19 cellular contexts compared by ENCODE assay signal in the genomic region with DNA sequence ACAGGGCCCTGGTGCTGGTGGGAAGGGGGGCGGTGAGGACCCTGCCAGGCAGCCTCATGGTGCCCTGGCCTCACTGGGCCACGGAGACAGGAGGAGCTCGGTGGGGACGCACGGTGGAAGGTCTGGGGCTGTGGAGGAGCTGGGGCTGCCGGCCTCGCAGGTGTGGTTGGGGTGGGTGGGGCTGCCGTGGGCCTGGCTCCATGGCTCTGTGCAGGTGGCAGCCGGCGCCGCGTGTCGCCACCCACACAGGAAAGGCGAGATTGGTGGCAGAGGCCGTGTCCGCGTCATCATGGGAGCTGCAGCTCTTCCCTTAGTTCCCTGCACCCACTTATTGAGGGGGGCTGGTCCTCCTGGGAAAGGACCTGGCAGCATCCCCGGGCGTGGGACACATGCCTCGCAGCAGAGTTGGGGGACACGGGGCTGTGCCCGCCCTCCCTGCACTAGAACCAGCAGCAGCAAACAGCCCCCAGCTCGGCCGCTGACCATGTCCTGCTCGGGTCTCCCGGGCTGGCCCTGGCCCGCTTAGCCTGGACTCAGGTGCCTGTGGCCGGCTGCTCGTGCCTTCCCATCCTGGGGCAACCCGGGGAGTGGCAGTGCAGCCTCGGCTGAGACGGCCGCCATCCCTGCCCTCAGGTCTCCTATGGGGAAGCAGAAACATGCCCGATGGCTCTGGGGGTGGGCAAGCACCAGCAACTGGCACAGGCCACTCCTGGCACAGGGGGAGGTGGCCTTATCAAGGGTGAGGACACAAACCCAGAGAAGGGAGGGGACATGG. TPM values are rescaled to one million over a fixed set of nuclear protein-coding genes. Genes with fewer than 3 reads are reported as not detected.
A peak's percentile ranks its signal among the peaks of the same experiment; 100 is the strongest.
DNase-seq lines count a peak whose midpoint lies in the region; ATAC-seq and TF ChIP-seq lines count a peak whose summit lies in the region.
"Had no signal": no experiment of that assay in that cellular context is flagged by ENCODE, and none has a peak within 500 bp of the region (broad histone marks: within the 10 kb centered on the region; RNA-seq: fewer than 3 reads in every experiment).

No MANE protein-coding gene starts in this region.

- no peaks in the 10 kb centered on the region for H3K9me2 ChIP-seq in SK-N-SH

- H3K27me3 ChIP-seq in right cardiac atrium (ENCODE audit: control insufficient read depth, insufficient read depth) (no peaks in the 10 kb centered on the region), right atrium auricular region (no peaks in the 10 kb centered on the region), BLaER1 (no peaks in the 10 kb centered on the region), Panc1 (ENCODE audit: control insufficient read depth, insufficient read depth, low read length) (no peaks in the 10 kb centered on the region), neuronal stem cell (ENCODE audit: control insufficient read depth in 3 of 3, insufficient read depth in 3 of 3, low read depth in 1 of 3, low read length in 3 of 3) (peaks cover 0 to 46% (median 0%) of the 10 kb centered on the region in 3 experiments), prostate gland (replicated peaks; ENCODE audit: insufficient read depth) (peaks cover 40% of the 10 kb centered on the region), SK-N-SH (ENCODE audit: insufficient read depth) (peaks cover 21% of the 10 kb centered on the region; the same call in 1 of the 2 replicates)

- no peak for TF ChIP-seq EP300 in SK-N-SH (IDR thresholded peaks at IDR 0.05; ENCODE audit: borderline replicate concordance in 1 of 2, low read depth in 1 of 2, low read length in 1 of 2)

- no peaks in the 10 kb centered on the region for H3F3A ChIP-seq in SK-N-SH (replicated peaks; ENCODE audit: insufficient read depth)

- no peak for TF ChIP-seq POLR2A in prostate gland (IDR thresholded peaks at IDR 0.05)

- CTCF ChIA-PET in Panc1 (lab: Charles Lee) (no interaction called here), SK-N-SH (lab: Yijun Ruan, JAX) (no interaction called here)

- H4K20me1 ChIP-seq in BLaER1, result no peaks in the 10 kb centered on the region
- H4K20me1 ChIP-seq in SK-N-SH (ENCODE audit: insufficient read depth), result no peaks in the 10 kb centered on the region

- no TSS peak for BruUV-seq in Panc1 (replicated peaks; lab: Mats Ljungman, UMichigan)

- H2AK5ac ChIP-seq in neuronal stem cell (ENCODE audit: low read depth, low read length), result peak overlapping the region; percentile 83

- H3K4me2 ChIP-seq in BLaER1 (peak overlapping the region; percentile 36; the same call in 1 of the 2 replicates), neuronal stem cell (ENCODE audit: insufficient read depth, low read length, poor library complexity, severe bottlenecking) (no peak overlapping the region), SK-N-SH (no peak overlapping the region)

- WGBS in right cardiac atrium, result 87% methylated on average over 34 of the region's 34 CpGs
- no CpG with 5 or more reads among the region's 34 CpGs for WGBS in neuronal stem cell (ENCODE audit: extremely low coverage in 2 of 2, insufficient read length in 2 of 2, insufficient replicate concordance in 1 of 2), 2 donors
- WGBS in prostate gland, result 89% methylated on average over 34 of the region's 34 CpGs
- WGBS in SK-N-SH (ENCODE audit: low lambda C conversion rate), result no CpG with 5 or more reads among the region's 34 CpGs

- H2AFZ ChIP-seq in neuronal stem cell (ENCODE audit: low read length) (no peak overlapping the region), SK-N-SH (ENCODE audit: low read depth) (no peak overlapping the region)

- H3K18ac ChIP-seq in neuronal stem cell (ENCODE audit: low read length), result peak overlapping the region; percentile 57

- H3K9me3 ChIP-seq in right cardiac atrium (ENCODE audit: control insufficient read depth, low read length), result no peaks in the 10 kb centered on the region
- H3K9me3 ChIP-seq in right atrium auricular region, result peaks cover 0 to 7% of the 10 kb centered on the region in 2 donors
- H3K9me3 ChIP-seq in BLaER1, result peaks cover 19% of the 10 kb centered on the region
- H3K9me3 ChIP-seq in Panc1 (ENCODE audit: control insufficient read depth, insufficient read depth, low read depth, low read length), result no peaks in the 10 kb centered on the region
- H3K9me3 ChIP-seq in neuronal stem cell (replicated peaks in 1 of 2; ENCODE audit: control insufficient read depth in 2 of 2, insufficient read depth in 1 of 2, low read depth in 1 of 2, low read length in 2 of 2), result peaks cover 3 to 11% of the 10 kb centered on the region in 2 donors
- no peaks in the 10 kb centered on the region for H3K9me3 ChIP-seq in prostate gland
- H3K9me3 ChIP-seq in SK-N-SH, result no peaks in the 10 kb centered on the region
- H3K9me3 ChIP-seq: BE2C, Caco-2 had no signal

- peak overlapping the region; percentile 38 for H3K14ac ChIP-seq in neuronal stem cell (ENCODE audit: low read length)

- H3K79me2 ChIP-seq in SK-N-SH (ENCODE audit: insufficient read depth), result no peaks in the 10 kb centered on the region

- H3K79me1 ChIP-seq in neuronal stem cell (ENCODE audit: low read depth, low read length), result no peaks in the 10 kb centered on the region

- H3K36me3 ChIP-seq in right atrium auricular region, result no peaks in the 10 kb centered on the region
- H3K36me3 ChIP-seq in BLaER1, result no peaks in the 10 kb centered on the region
- no peaks in the 10 kb centered on the region for H3K36me3 ChIP-seq in Panc1 (ENCODE audit: control insufficient read depth, insufficient read depth, low read length)
- no peaks in the 10 kb centered on the region for H3K36me3 ChIP-seq in neuronal stem cell (replicated peaks in 1 of 2; ENCODE audit: control insufficient read depth in 2 of 2, insufficient read depth in 2 of 2, low read length in 2 of 2)
- no peaks in the 10 kb centered on the region for H3K36me3 ChIP-seq in prostate gland
- H3K36me3 ChIP-seq in SK-N-SH (replicated peaks in 1 of 2; ENCODE audit: control insufficient read depth in 1 of 2, insufficient read depth in 2 of 2, low read length in 1 of 2), result no peaks in the 10 kb centered on the region
- H3K36me3 ChIP-seq: BE2C; BLaER1 treated with 17β-estradiol and CSF1 and Interleukin-3, amounts not matched to agents 10 nM and 100 nM had no signal

- no peak for TF ChIP-seq RAD21 in SK-N-SH (IDR thresholded peaks at IDR 0.05; ENCODE audit: low read length)

- POLR2A ChIA-PET in Panc1 (lab: Charles Lee) (no interaction called here), SK-N-SH (lab: Yijun Ruan, JAX) (no interaction called here)

- H3K23ac ChIP-seq in neuronal stem cell (ENCODE audit: low read depth, low read length, poor library complexity), result peak overlapping the region; percentile 20

- H3K4ac ChIP-seq in neuronal stem cell (ENCODE audit: low read length), result no peak overlapping the region

- no peak overlapping the region for H4K8ac ChIP-seq in neuronal stem cell (ENCODE audit: low read depth, low read length)

- H2BK120ac ChIP-seq in neuronal stem cell (ENCODE audit: low read depth, low read length), result peak overlapping the region; percentile 47

- H4K91ac ChIP-seq in neuronal stem cell (ENCODE audit: low read depth, low read length, poor library complexity), result no peak overlapping the region

- peak overlapping the region; percentile 53 for H2BK5ac ChIP-seq in neuronal stem cell (ENCODE audit: low read length)

- H2BK12ac ChIP-seq in neuronal stem cell (ENCODE audit: low read length), result peak overlapping the region; percentile 41

- DNase-seq in right cardiac atrium (peak in 2 of 3 donors; percentile 32 to 48), right atrium auricular region (ENCODE audit: low spot score) (no peak), Panc1 (ENCODE audit: low read depth, low spot score) (no peak), neuronal stem cell (ENCODE audit: low spot score) (no peak), prostate gland (ENCODE audit: low spot score) (no peak), SK-N-SH (no peak)
- DNase-seq: 8988T; ACHN; BE2C; Caco-2; Calu3; CD4-positive, alpha-beta T cell; CD8-positive, alpha-beta T cell; DMS79 treated with DMSO at 0.1 percent for 48 hours; GF-D8 had no signal

- H2BK15ac ChIP-seq in neuronal stem cell (ENCODE audit: low read length), result peak overlapping the region; percentile 81

- TF ChIP-seq CTCF in right atrium auricular region (IDR thresholded peaks at IDR 0.05) (no peak), Panc1 (IDR thresholded peaks at IDR 0.05) (no peak), prostate gland (IDR thresholded peaks at IDR 0.05) (no peak), SK-N-SH (IDR thresholded peaks at IDR 0.05) (no peak)

- H3K4me1 ChIP-seq in right cardiac atrium (ENCODE audit: control insufficient read depth, insufficient read depth, low read length) (no peaks in the 10 kb centered on the region), right atrium auricular region (no peaks in the 10 kb centered on the region), BLaER1 (peaks cover 29% of the 10 kb centered on the region), Panc1 (ENCODE audit: control insufficient read depth, insufficient read depth, low read length) (no peaks in the 10 kb centered on the region; the same call in 1 of the 2 replicates), neuronal stem cell (ENCODE audit: control insufficient read depth in 2 of 2, insufficient read depth in 1 of 2, low read depth in 1 of 2, low read length in 2 of 2) (peaks cover 0 to 8% of the 10 kb centered on the region in 2 donors), prostate gland (replicated peaks) (no peaks in the 10 kb centered on the region), SK-N-SH (ENCODE audit: control insufficient read depth in 1 of 2, insufficient read depth in 2 of 2, low read depth in 1 of 2, low read length in 1 of 2) (no peaks in the 10 kb centered on the region)
- H3K4me1 ChIP-seq: BE2C, Caco-2 had no signal

- H3K9ac ChIP-seq in BLaER1 (no peak overlapping the region), neuronal stem cell (ENCODE audit: low read depth, low read length, poor library complexity) (peak overlapping the region; percentile 30), SK-N-SH (no peak overlapping the region)
- H3K9ac ChIP-seq: BLaER1 treated with 17β-estradiol and CSF1 and Interleukin-3, amounts not matched to agents 10 nM and 100 nM had no signal

- intact Hi-C loops in right cardiac atrium (cut with DNase I) (loop anchor here in 1 of 4 donors (10.0 kb wide), 1 partner anchor 364 kb away; no protein-coding TSS in a partner anchor), Panc1 (cut with micrococcal nuclease; ENCODE audit: unreplicated experiment) (no loop called here), prostate gland (cut with DNase I) (no loop called here)

- no peak for ATAC-seq in right cardiac atrium
- 0 out of 2 replicates have a peak, but pooled peaks have one; percentile 14 for ATAC-seq in Panc1
- ATAC-seq in GM18867 (IDR thresholded peaks at IDR 0.05; ENCODE audit: unreplicated experiment), result no peak
- ATAC-seq: CD8-positive, alpha-beta T cell had no signal

- in situ Hi-C loops in Panc1 (cut with HindIII; ENCODE audit: low pct_unique_long_range_greater_than_20kb, low sequenced_read_pairs), result no loop called here

- H3K27ac ChIP-seq in right cardiac atrium (ENCODE audit: low read length) (no peak overlapping the region), right atrium auricular region (no peak overlapping the region), BLaER1 (no peak overlapping the region), Panc1 (ENCODE audit: low read length) (no peak overlapping the region), neuronal stem cell (replicated peaks; ENCODE audit: low read length) (no peak overlapping the region), prostate gland (no peak overlapping the region), SK-N-SH (ENCODE audit: low read depth in 2 of 2, low read length in 1 of 2) (no peak overlapping the region)
- H3K27ac ChIP-seq: BLaER1 treated with 17β-estradiol and CSF1 and Interleukin-3, amounts not matched to agents 10 nM and 100 nM; C4-2B had no signal

- H3K4me3 ChIP-seq in right cardiac atrium (ENCODE audit: low read length), result no peak overlapping the region
- H3K4me3 ChIP-seq in right atrium auricular region, result no peak overlapping the region
- no peak overlapping the region for H3K4me3 ChIP-seq in BLaER1
- H3K4me3 ChIP-seq in Panc1 (ENCODE audit: low read depth in 2 of 2, low read length in 2 of 2), result no peak overlapping the region
- no peak overlapping the region for H3K4me3 ChIP-seq in neuronal stem cell (ENCODE audit: low read length in 2 of 2)
- H3K4me3 ChIP-seq in prostate gland, result no peak overlapping the region
- H3K4me3 ChIP-seq in SK-N-SH (ENCODE audit: low read depth in 2 of 2, low read length in 1 of 2), result no peak overlapping the region
- H3K4me3 ChIP-seq: BLaER1 treated with 17β-estradiol and CSF1 and Interleukin-3, amounts not matched to agents 10 nM and 100 nM had no signal

RNA-seq across cellular contexts. Expression of a gene that starts 7.5 kb away (rescaled TPM):
- total RNA-seq in right cardiac atrium, result 1 to 10 TPM in 2 of 4 donors, under 1 TPM in 2; 0.53 to 1.5 (median 0.94) TPM
- polyA plus RNA-seq in right cardiac atrium, result 0.27 TPM
- under 1 TPM; 0.08 to 0.11 TPM for total RNA-seq in right atrium auricular region
- 1.5 TPM for total RNA-seq in Panc1 (2021; ENCODE audit: unreplicated experiment)
- polyA plus RNA-seq in Panc1 (2012; ENCODE audit: insufficient read length), result 0.12 TPM
- polyA plus RNA-seq in neuronal stem cell (2013, experiment 1 of 2), result 0.39 TPM
- polyA plus RNA-seq in neuronal stem cell (2013, experiment 2 of 2), result 0.35 TPM
- 1 to 10 TPM in 1 of 2 donors, under 1 TPM in 1; 0.32 to 1.2 TPM for total RNA-seq in prostate gland
- 0.16 TPM in 2 replicates for polyA plus RNA-seq in SK-N-SH (2012; rRNA removed)
- polyA plus RNA-seq in SK-N-SH (2012; cell fraction: cytosol; rRNA removed), result 0.03 TPM in 2 replicates
- polyA plus RNA-seq in SK-N-SH (2012; cell fraction: nucleus; rRNA removed), result 1.4 TPM in 2 replicates

Comparison
In these comparisons a context has a peak if more than half of its experiments do, and no peak if none do; other contexts are left out.
1. DNase-seq: peak in right cardiac atrium (2 of 3); none in right atrium auricular region (single experiment), Panc1 (single experiment), neuronal stem cell (single experiment), prostate gland (single experiment) and SK-N-SH (single experiment).